19 cellular contexts compared by ENCODE assay signal in the genomic region with DNA sequence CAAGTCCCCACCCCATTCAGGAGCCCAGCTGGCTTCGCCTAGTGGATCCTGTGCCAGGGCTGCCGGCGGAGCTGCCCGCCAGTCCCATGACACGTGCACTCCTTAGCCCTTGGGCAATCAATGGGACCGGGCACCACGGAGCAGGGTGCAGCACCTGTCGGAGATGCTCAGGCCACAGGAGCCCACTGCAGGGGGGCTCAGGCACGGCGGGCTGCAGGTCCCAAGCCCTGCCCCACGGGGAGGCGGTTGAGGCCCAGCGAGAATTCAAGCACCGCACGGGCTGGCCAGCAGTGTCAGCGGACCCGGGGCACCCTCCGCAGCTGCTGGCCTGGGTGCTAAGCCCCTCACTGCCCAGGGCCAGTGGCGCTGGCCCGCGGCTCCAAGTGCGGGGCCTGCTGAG.
DNase-seq lines count a peak whose midpoint lies in the region; ATAC-seq and TF ChIP-seq lines count a peak whose summit lies in the region.
"Had no signal": no experiment of that assay in that cellular context is flagged by ENCODE, and none has a peak within 500 bp of the region (broad histone marks: within the 10 kb centered on the region; RNA-seq: fewer than 3 reads in every experiment).

No MANE protein-coding gene starts in this region.

- WGBS in aorta, 2 donors, result 92 to 93% methylated on average over 22 of the region's 22 CpGs
- 86 to 95% (median 92%) methylated on average over 12 to 22 of the region's 22 CpGs for WGBS in heart left ventricle, 4 donors

- TF ChIP-seq POLR2A in heart left ventricle (IDR thresholded peaks at IDR 0.05), result no peak

- no peaks in the 10 kb centered on the region for H3K36me3 ChIP-seq in lower lobe of right lung
- H3K36me3 ChIP-seq in aorta (ENCODE audit: control insufficient read depth in 1 of 2, insufficient read depth in 2 of 2, low read length in 1 of 2), result no peaks in the 10 kb centered on the region
- H3K36me3 ChIP-seq in heart left ventricle, result no peaks in the 10 kb centered on the region

- TF ChIP-seq CTCF in lower lobe of right lung (IDR thresholded peaks at IDR 0.05) (no peak), endothelial cell (IDR thresholded peaks at IDR 0.05; ENCODE audit: unreplicated experiment) (no peak), CD14-positive monocyte (IDR thresholded peaks at IDR 0.05) (no peak), heart left ventricle (IDR thresholded peaks at IDR 0.05) (no peak)

- H3K27ac ChIP-seq in lower lobe of right lung, result no peak overlapping the region
- no peak overlapping the region for H3K27ac ChIP-seq in aorta (ENCODE audit: low read depth in 1 of 2, low read length in 2 of 2)
- H3K27ac ChIP-seq in heart left ventricle, result no peak overlapping the region
- H3K27ac ChIP-seq: GM23248 had no signal

- H3K9me3 Mint-ChIP-seq in stimulated activated naive CD8-positive, alpha-beta T cell treated with anti-CD3 and anti-CD28 coated beads, Interleukin-15, amount 100 ng/mL, for 72 hours, result peaks cover 0 to 9% of the 10 kb centered on the region in 2 donors
- H3K9me3 Mint-ChIP-seq in stimulated activated memory B cell treated with anti-CD40 and anti-IgM and Interleukin-4, amounts not matched to agents 10 μg/mL and 1 μg/mL and 100 μg/mL, for 72 hours, result no peaks in the 10 kb centered on the region
- peaks cover 9% of the 10 kb centered on the region for H3K9me3 Mint-ChIP-seq in endothelial cell (ENCODE audit: unreplicated experiment)
- H3K9me3 Mint-ChIP-seq in CD14-positive monocyte, result peaks cover 1 to 24% (median 6%) of the 10 kb centered on the region in 7 donors

- DNase-seq in stimulated activated naive CD8-positive, alpha-beta T cell treated with anti-CD3 and anti-CD28 coated beads, Interleukin-15, amount 100 ng/mL, for 72 hours, result no peak
- DNase-seq in stimulated activated naive CD8-positive, alpha-beta T cell treated with anti-CD3 and anti-CD28 coated beads, Interleukin-15, Interleukin-2, amounts not matched to agents 100 U/mL and 50 U/mL, for 24 hours, result no peak
- DNase-seq in lower lobe of right lung, result peak; percentile 35
- peak in 1 of 2 donors; percentile 60 for DNase-seq in aorta
- DNase-seq in endothelial cell (ENCODE audit: low spot score), result no peak
- DNase-seq in CD14-positive monocyte (ENCODE audit: low spot score), result no peak
- DNase-seq in heart left ventricle, result no peak
- DNase-seq: C1 segment of cervical spinal cord; CD4-positive, alpha-beta T cell; CD8-positive, alpha-beta memory T cell; DMS 273 treated with DMSO at 0.1 percent for 48 hours; DMS79; EL; GDM1; GM23248; H7; HCEC 1CT had no signal

- H3K4me3 ChIP-seq in lower lobe of right lung (no peak overlapping the region), aorta (ENCODE audit: low read length in 2 of 2) (no peak overlapping the region), heart left ventricle (no peak overlapping the region)
- H3K4me3 ChIP-seq: GM12878, GM23248 had no signal

- no peaks in the 10 kb centered on the region for H3K4me1 Mint-ChIP-seq in stimulated activated naive CD8-positive, alpha-beta T cell treated with anti-CD3 and anti-CD28 coated beads, Interleukin-15, amount 100 ng/mL, for 72 hours
- H3K4me1 Mint-ChIP-seq in stimulated activated memory B cell treated with anti-CD40 and anti-IgM and Interleukin-4, amounts not matched to agents 10 μg/mL and 1 μg/mL and 100 μg/mL, for 72 hours, result no peaks in the 10 kb centered on the region
- H3K4me1 Mint-ChIP-seq in endothelial cell (ENCODE audit: unreplicated experiment) (no peaks in the 10 kb centered on the region), CD14-positive monocyte (no peaks in the 10 kb centered on the region)
- H3K4me1 Mint-ChIP-seq: CD8-positive, alpha-beta memory T cell had no signal

- peaks cover under 1% of the 10 kb centered on the region for H3K9me3 ChIP-seq in lower lobe of right lung
- no peaks in the 10 kb centered on the region for H3K9me3 ChIP-seq in aorta (ENCODE audit: control insufficient read depth, low read length)
- H3K9me3 ChIP-seq in heart left ventricle, result peaks cover 0 to 18% (median 4%) of the 10 kb centered on the region in 12 donors

- no peaks in the 10 kb centered on the region for H3K27me3 Mint-ChIP-seq in stimulated activated naive CD8-positive, alpha-beta T cell treated with anti-CD3 and anti-CD28 coated beads, Interleukin-15, amount 100 ng/mL, for 72 hours
- H3K27me3 Mint-ChIP-seq in stimulated activated memory B cell treated with anti-CD40 and anti-IgM and Interleukin-4, amounts not matched to agents 10 μg/mL and 1 μg/mL and 100 μg/mL, for 72 hours, result no peaks in the 10 kb centered on the region
- H3K27me3 Mint-ChIP-seq in endothelial cell (ENCODE audit: unreplicated experiment), result no peaks in the 10 kb centered on the region
- peaks cover 0 to 2% (median 0%) of the 10 kb centered on the region in 3 donors for H3K27me3 Mint-ChIP-seq in CD14-positive monocyte (ENCODE audit: low read depth in 3 of 3)
- H3K27me3 Mint-ChIP-seq: CD4-positive, alpha-beta T cell; CD8-positive, alpha-beta memory T cell had no signal

- no peaks in the 10 kb centered on the region for H3K27me3 ChIP-seq in lower lobe of right lung (ENCODE audit: low read depth)
- H3K27me3 ChIP-seq in aorta (ENCODE audit: control insufficient read depth in 1 of 2, insufficient read depth in 2 of 2, low read length in 1 of 2), result no peaks in the 10 kb centered on the region
- no peaks in the 10 kb centered on the region for H3K27me3 ChIP-seq in heart left ventricle

- no peak overlapping the region for H3K27ac Mint-ChIP-seq in stimulated activated naive CD8-positive, alpha-beta T cell treated with anti-CD3 and anti-CD28 coated beads, Interleukin-15, amount 100 ng/mL, for 72 hours
- H3K27ac Mint-ChIP-seq in stimulated activated memory B cell treated with anti-CD40 and anti-IgM and Interleukin-4, amounts not matched to agents 10 μg/mL and 1 μg/mL and 100 μg/mL, for 72 hours, result no peak overlapping the region
- H3K27ac Mint-ChIP-seq in endothelial cell (ENCODE audit: unreplicated experiment) (no peak overlapping the region), CD14-positive monocyte (no peak overlapping the region)
- H3K27ac Mint-ChIP-seq: CD4-positive, alpha-beta T cell; CD8-positive, alpha-beta memory T cell had no signal

- H3K4me1 ChIP-seq in lower lobe of right lung, result no peaks in the 10 kb centered on the region
- no peaks in the 10 kb centered on the region for H3K4me1 ChIP-seq in aorta (ENCODE audit: control insufficient read depth in 1 of 2, insufficient read depth in 2 of 2, low read length in 2 of 2)
- H3K4me1 ChIP-seq in heart left ventricle, result no peaks in the 10 kb centered on the region

- intact Hi-C loops in lower lobe of right lung (cut with DNase I) (no loop called here), aorta (cut with DNase I) (no loop called here), CD14-positive monocyte (cut with micrococcal nuclease) (no loop called here), heart left ventricle (cut with DNase I) (no loop called here)

- peak; percentile 18 for ATAC-seq in stimulated activated naive CD8-positive, alpha-beta T cell treated with anti-CD3 and anti-CD28 coated beads, Interleukin-15, amount 100 ng/mL, for 72 hours
- ATAC-seq in stimulated activated naive CD8-positive, alpha-beta T cell treated with anti-CD3 and anti-CD28 coated beads, Interleukin-15, Interleukin-2, amounts not matched to agents 100 U/mL and 50 U/mL, for 24 hours, result no peak
- ATAC-seq in lower lobe of right lung, result peak in 1 of 2 donors; percentile 52
- ATAC-seq in stimulated activated memory B cell treated with anti-CD40 and anti-IgM and Interleukin-4, amounts not matched to agents 10 μg/mL and 1 μg/mL and 100 μg/mL, for 72 hours, result peak; percentile 34
- peak; percentile 36 for ATAC-seq in aorta (ENCODE audit: low FRiP score)
- no peak for ATAC-seq in heart left ventricle
- ATAC-seq: GM12878 had no signal

- H3K4me3 Mint-ChIP-seq in stimulated activated naive CD8-positive, alpha-beta T cell treated with anti-CD3 and anti-CD28 coated beads, Interleukin-15, amount 100 ng/mL, for 72 hours, result no peak overlapping the region
- no peak overlapping the region for H3K4me3 Mint-ChIP-seq in stimulated activated memory B cell treated with anti-CD40 and anti-IgM and Interleukin-4, amounts not matched to agents 10 μg/mL and 1 μg/mL and 100 μg/mL, for 72 hours
- H3K4me3 Mint-ChIP-seq in endothelial cell (ENCODE audit: unreplicated experiment) (no peak overlapping the region), CD14-positive monocyte (no peak overlapping the region)
- H3K4me3 Mint-ChIP-seq: CD4-positive, alpha-beta T cell; CD8-positive, alpha-beta memory T cell had no signal

- H3K36me3 Mint-ChIP-seq in stimulated activated memory B cell treated with anti-CD40 and anti-IgM and Interleukin-4, amounts not matched to agents 10 μg/mL and 1 μg/mL and 100 μg/mL, for 72 hours, result no peaks in the 10 kb centered on the region
- H3K36me3 Mint-ChIP-seq in endothelial cell (ENCODE audit: low read depth, unreplicated experiment) (peaks cover 4% of the 10 kb centered on the region), CD14-positive monocyte (no peaks in the 10 kb centered on the region)
- H3K36me3 Mint-ChIP-seq: CD8-positive, alpha-beta memory T cell had no signal

Comparison
In these comparisons a context has a peak if more than half of its experiments do, and no peak if none do; other contexts are left out.
1. ATAC-seq: peak in stimulated activated naive CD8-positive, alpha-beta T cell treated with anti-CD3 and anti-CD28 coated beads, Interleukin-15, amount 100 ng/mL, for 72 hours (single experiment), stimulated activated memory B cell treated with anti-CD40 and anti-IgM and Interleukin-4, amounts not matched to agents 10 μg/mL and 1 μg/mL and 100 μg/mL, for 72 hours (single experiment) and aorta (single experiment); none in stimulated activated naive CD8-positive, alpha-beta T cell treated with anti-CD3 and anti-CD28 coated beads, Interleukin-15, Interleukin-2, amounts not matched to agents 100 U/mL and 50 U/mL, for 24 hours (single experiment) and heart left ventricle (0 of 4).